Comparison of ENCODE assay signal across 8 cellular contexts in genomic region chr12:9707864-9708808, GRCh38.
A peak's percentile ranks its signal among the peaks of the same experiment; 100 is the strongest.
DNase-seq lines count a peak whose midpoint lies in the region; ATAC-seq and TF ChIP-seq lines count a peak whose summit lies in the region.

No MANE protein-coding gene starts in this region.

- H3K4me3 ChIP-seq in retinal pigment epithelial cell (ENCODE audit: low read length), result no peak overlapping the region

- DNase-seq in COLO829 (ENCODE audit: low spot score) (peak; percentile 45), RWPE1 (ENCODE audit: low spot score) (peak; percentile 34), glomerular visceral epithelial cell (ENCODE audit: extremely low spot score) (peak; percentile 52), retinal pigment epithelial cell (ENCODE audit: low read depth) (peak; percentile 3), NCI-H2171 (lab: John Stamatoyannopoulos, UW) (no peak)
- DNase-seq in activated effector memory CD4-positive, alpha-beta T cell treated with Interleukin-2 at 50 U/mL for 16 hours, result peak; percentile 53

- POLR2A ChIA-PET in RWPE1 (lab: Yijun Ruan, JAX; ENCODE audit: low non-redundant PET), result no interaction called here

- CTCF ChIA-PET in RWPE1 (lab: Yijun Ruan, JAX), result interaction anchor here (0.5 to 1.1 kb wide), 12 partner anchors 9 to 626 kb away, joined by 3 to 6 read pairs (median 4); no protein-coding TSS in a partner anchor

- peak; percentile 46 for ATAC-seq in HG03442 (IDR thresholded peaks at IDR 0.05; ENCODE audit: unreplicated experiment)
- ATAC-seq in HG02938 (IDR thresholded peaks at IDR 0.05; ENCODE audit: unreplicated experiment), result no peak

- peak; percentile 45 for TF ChIP-seq CTCF in RWPE1 (conservative IDR thresholded peaks at IDR 0.05; ENCODE audit: low read depth)
- TF ChIP-seq CTCF in retinal pigment epithelial cell (conservative IDR thresholded peaks at IDR 0.05; ENCODE audit: low read depth, low read length), result peak; percentile 80

- H3K27ac ChIP-seq in RWPE1, result no peak overlapping the region
